Comparison of ENCODE assay signal across 18 cellular contexts in the genomic region with DNA sequence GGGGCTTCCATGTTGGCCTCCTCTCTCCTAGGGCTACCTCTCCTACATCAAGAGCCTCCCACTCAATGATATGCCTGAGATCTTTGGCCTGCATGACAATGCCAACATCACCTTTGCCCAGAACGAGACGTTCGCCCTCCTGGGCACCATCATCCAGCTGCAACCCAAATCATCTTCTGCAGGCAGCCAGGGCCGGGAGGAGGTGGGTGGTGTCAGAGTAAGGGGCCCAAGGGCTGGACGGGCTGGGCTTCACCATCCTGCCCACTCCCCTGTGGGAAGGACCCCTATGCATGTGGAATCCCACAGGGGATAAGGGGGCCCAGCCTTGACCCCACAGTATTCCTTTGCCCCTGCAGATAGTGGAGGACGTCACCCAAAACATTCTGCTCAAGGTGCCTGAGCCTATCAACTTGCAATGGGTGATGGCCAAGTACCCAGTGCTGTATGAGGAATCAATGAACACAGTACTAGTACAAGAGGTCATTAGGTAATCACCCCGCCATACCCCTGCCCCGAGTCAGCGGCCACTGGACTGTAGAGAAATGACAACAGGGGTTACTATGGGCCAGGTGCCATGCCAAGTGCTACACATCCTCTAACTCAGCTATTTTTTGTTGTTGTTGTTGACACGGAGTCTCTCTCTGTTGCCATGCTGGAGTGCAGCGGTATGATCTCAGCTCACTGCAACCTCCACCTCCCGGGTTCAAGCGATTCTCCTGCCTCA. TPM values are rescaled to one million over a fixed set of nuclear protein-coding genes. Genes with fewer than 3 reads are reported as not detected.
DNase-seq lines count a peak whose midpoint lies in the region; ATAC-seq and TF ChIP-seq lines count a peak whose summit lies in the region.
"Had no signal": no experiment of that assay in that cellular context is flagged by ENCODE, and none has a peak within 500 bp of the region (broad histone marks: within the 10 kb centered on the region; RNA-seq: fewer than 3 reads in every experiment).

No MANE protein-coding gene starts in this region.

- ATAC-seq in CD4-positive, alpha-beta T cell (ENCODE audit: poor library complexity), result no peak
- no peak for ATAC-seq in mucosa of descending colon
- ATAC-seq in GM19467 (IDR thresholded peaks at IDR 0.05; ENCODE audit: unreplicated experiment), result no peak
- ATAC-seq: GM23338 had no signal

- H3K27ac Mint-ChIP-seq in CD4-positive, alpha-beta T cell, result peak overlapping the region; percentile 33
- H3K27ac Mint-ChIP-seq in CD14-positive monocyte, result peak overlapping the region in 2 of 7 donors; percentile 37 to 60
- H3K27ac Mint-ChIP-seq: B cell, GM23338 had no signal

- no peaks in the 10 kb centered on the region for H3K27me3 Mint-ChIP-seq in CD4-positive, alpha-beta T cell
- no peaks in the 10 kb centered on the region for H3K27me3 Mint-ChIP-seq in CD14-positive monocyte (ENCODE audit: low read depth in 3 of 3)
- H3K27me3 Mint-ChIP-seq: B cell; CD4-positive, alpha-beta memory T cell had no signal

- H3K4me1 ChIP-seq in left ventricle myocardium inferior (peaks cover 13% of the 10 kb centered on the region), mucosa of descending colon (ENCODE audit: low read depth) (peaks cover 7% of the 10 kb centered on the region)

- H3K4me3 Mint-ChIP-seq in CD4-positive, alpha-beta T cell, result no peak overlapping the region
- no peak overlapping the region for H3K4me3 Mint-ChIP-seq in CD14-positive monocyte
- H3K4me3 Mint-ChIP-seq: B cell; CD4-positive, alpha-beta memory T cell; GM23338 had no signal

- no peaks in the 10 kb centered on the region for H3K27me3 ChIP-seq in CD4-positive, alpha-beta T cell (ENCODE audit: control insufficient read depth, insufficient read depth, low read length)
- no peaks in the 10 kb centered on the region for H3K27me3 ChIP-seq in left ventricle myocardium inferior (ENCODE audit: low read depth)

- H3K4me3 ChIP-seq in AG10803 (ENCODE audit: low read length) (no peak overlapping the region), left ventricle myocardium inferior (no peak overlapping the region), mucosa of descending colon (no peak overlapping the region)
- H3K4me3 ChIP-seq: GM23338, PC-9 had no signal

- H3K9me3 Mint-ChIP-seq in CD4-positive, alpha-beta T cell, result no peaks in the 10 kb centered on the region
- peaks cover 0 to 2% (median 0%) of the 10 kb centered on the region in 7 donors for H3K9me3 Mint-ChIP-seq in CD14-positive monocyte
- H3K9me3 Mint-ChIP-seq: CD4-positive, alpha-beta memory T cell; GM23338 had no signal

- no peaks in the 10 kb centered on the region for H3K4me1 Mint-ChIP-seq in CD4-positive, alpha-beta T cell (ENCODE audit: low read depth)
- H3K4me1 Mint-ChIP-seq in CD14-positive monocyte, result no peaks in the 10 kb centered on the region
- H3K4me1 Mint-ChIP-seq: B cell; CD4-positive, alpha-beta memory T cell; GM23338 had no signal

- H3K9me3 ChIP-seq in CD4-positive, alpha-beta T cell (ENCODE audit: control insufficient read depth, low read length), result no peaks in the 10 kb centered on the region
- H3K9me3 ChIP-seq in left ventricle myocardium inferior (replicated peaks), result no peaks in the 10 kb centered on the region
- no peaks in the 10 kb centered on the region for H3K9me3 ChIP-seq in mucosa of descending colon

- CTCF ChIA-PET in CD4-positive, alpha-beta T cell (lab: Charles Lee), result no interaction called here

- peaks cover 73% of the 10 kb centered on the region for H3K36me3 Mint-ChIP-seq in CD4-positive, alpha-beta T cell (ENCODE audit: low read depth)
- peaks cover 49 to 70% of the 10 kb centered on the region in 2 donors for H3K36me3 Mint-ChIP-seq in CD14-positive monocyte

- intact Hi-C loops in CD4-positive, alpha-beta T cell (cut with DNase I, micrococcal nuclease), result no loop called here
- intact Hi-C loops in left ventricle myocardium inferior (cut with micrococcal nuclease) (no loop called here), mucosa of descending colon (cut with DNase I, micrococcal nuclease) (no loop called here), CD14-positive monocyte (cut with micrococcal nuclease) (no loop called here)

- DNase-seq in AG10803 (ENCODE audit: low read depth) (peak; percentile 6), left ventricle myocardium inferior (peak; percentile 11), mucosa of descending colon (peak in 2 of 3 donors; percentile 20 to 25), CD14-positive monocyte (ENCODE audit: low spot score) (no peak), SHP77 treated with DMSO at 0.1 percent for 48 hours (lab: John Stamatoyannopoulos, UW) (no peak)
- DNase-seq in CD4-positive, alpha-beta T cell, result no peak
- DNase-seq: CD4-positive, alpha-beta memory T cell; DMS79; KBM-7; NCI-H1436 treated with DMSO at 0.1 percent for 48 hours; NCI-H2029 treated with DMSO at 0.1 percent for 48 hours; NCI-H510A; NCI-H774; PC-9; SHP77 had no signal

- peaks cover 35% of the 10 kb centered on the region for H3K36me3 ChIP-seq in left ventricle myocardium inferior
- peaks cover 9% of the 10 kb centered on the region for H3K36me3 ChIP-seq in mucosa of descending colon (ENCODE audit: low read depth)

- no peak overlapping the region for H3K27ac ChIP-seq in CD4-positive, alpha-beta T cell (ENCODE audit: low read depth, low read length)
- no peak overlapping the region for H3K27ac ChIP-seq in left ventricle myocardium inferior (replicated peaks)
- H3K27ac ChIP-seq: PC-9 had no signal

- POLR2A ChIA-PET in CD4-positive, alpha-beta T cell (lab: Charles Lee), result no interaction called here

- TF ChIP-seq CTCF in AG10803 (conservative IDR thresholded peaks at IDR 0.05; ENCODE audit: low read length) (no peak), left ventricle myocardium inferior (IDR thresholded peaks at IDR 0.05; ENCODE audit: borderline replicate concordance) (no peak), mucosa of descending colon (IDR thresholded peaks at IDR 0.05) (no peak), CD14-positive monocyte (IDR thresholded peaks at IDR 0.05) (no peak)
- TF ChIP-seq CTCF in CD4-positive, alpha-beta T cell (IDR thresholded peaks at IDR 0.05), result no peak

RNA-seq across cellular contexts. Expression of a gene that starts 12.0 kb away (rescaled TPM):
- 100 to 1,000 TPM; 149 to 157 TPM for total RNA-seq in CD4-positive, alpha-beta T cell
- total RNA-seq in left ventricle myocardium inferior (54.2 TPM), mucosa of descending colon (10 to 100 TPM; 69.3 to 87.0 (median 84.1) TPM)
- 10 to 100 TPM; 11.2 to 12.9 TPM for polyA plus RNA-seq in CD14-positive monocyte

RNA-seq across cellular contexts. Expression of a gene that starts 12.6 kb away (rescaled TPM):
- 10 to 100 TPM; 13.3 to 13.8 TPM for total RNA-seq in CD4-positive, alpha-beta T cell
- total RNA-seq in left ventricle myocardium inferior (16.8 TPM), mucosa of descending colon (10 to 100 TPM; 13.9 to 24.7 (median 17.6) TPM)
- 1 to 10 TPM; 3.3 to 6.2 TPM for polyA plus RNA-seq in CD14-positive monocyte

RNA-seq across cellular contexts. Expression of a gene that starts 47.1 kb away (rescaled TPM):
- under 1 TPM; 0.34 to 0.69 TPM for total RNA-seq in CD4-positive, alpha-beta T cell
- total RNA-seq in left ventricle myocardium inferior (9.2 TPM), mucosa of descending colon (10 to 100 TPM in 1 of 3 donors, 1 to 10 TPM in 2; 2.7 to 10.2 (median 3.1) TPM)
- not detected for polyA plus RNA-seq in CD14-positive monocyte

RNA-seq across cellular contexts. Expression of a gene that starts 56.0 kb away (rescaled TPM):
- 1 to 10 TPM; 5.3 to 6.6 TPM for total RNA-seq in CD4-positive, alpha-beta T cell
- 8,962 TPM for total RNA-seq in left ventricle myocardium inferior
- 1 to 10 TPM in 2 of 3 donors, under 1 TPM in 1; 0.60 to 6.3 (median 2.5) TPM for total RNA-seq in mucosa of descending colon
- polyA plus RNA-seq in CD14-positive monocyte, result not detected

RNA-seq across cellular contexts. Expression of a gene that starts 57.6 kb away (rescaled TPM):
- 100 to 1,000 TPM; 160 to 163 TPM for total RNA-seq in CD4-positive, alpha-beta T cell
- total RNA-seq in left ventricle myocardium inferior, result 44.3 TPM
- 10 to 100 TPM; 57.6 to 91.0 (median 72.1) TPM for total RNA-seq in mucosa of descending colon
- polyA plus RNA-seq in CD14-positive monocyte, result 10 to 100 TPM in 1 of 2 donors, 1 to 10 TPM in 1; 9.7 to 13.1 TPM

Comparison
In these comparisons a context has a peak if more than half of its experiments do, and no peak if none do; other contexts are left out.
1. DNase-seq: peak in AG10803 (single experiment), left ventricle myocardium inferior (single experiment) and mucosa of descending colon (2 of 3); none in CD4-positive, alpha-beta T cell (0 of 10), CD14-positive monocyte (single experiment) and SHP77 treated with DMSO at 0.1 percent for 48 hours (single experiment).